1 cellular context compared by ENCODE assay signal in genomic region chr1:205585835-205586785, GRCh38.
TF ChIP-seq lines count a peak whose summit lies in the region.

No MANE protein-coding gene starts in this region.

TF ChIP-seq in H1, 55 proteins besides CTCF, POLR2A, EP300 and RAD21:
- no peak for TF ChIP-seq RXRA (IDR thresholded peaks at IDR 0.05; ENCODE audit: insufficient read depth, low read depth, low read length)
- no peak for TF ChIP-seq TBP (IDR thresholded peaks at IDR 0.05; ENCODE audit: low read depth, low read length)
- no peak for TF ChIP-seq RFX5 (IDR thresholded peaks at IDR 0.05; ENCODE audit: borderline replicate concordance, low read depth, low read length)
- no peak for TF ChIP-seq ZNF274 (IDR thresholded peaks at IDR 0.05; ENCODE audit: borderline replicate concordance, extremely low read depth, low read length)
- no peak for TF ChIP-seq USF2 (IDR thresholded peaks at IDR 0.05; ENCODE audit: low read length)
